Comparison of ENCODE assay signal across 26 cellular contexts in genomic region chr3:41076399-41076798, GRCh38.
"Had no signal": no experiment of that assay in that cellular context is flagged by ENCODE, and none has a peak within 500 bp of the region (broad histone marks: within the 10 kb centered on the region; RNA-seq: fewer than 3 reads in every experiment).

No MANE protein-coding gene starts in this region.

- H3K4me3 Mint-ChIP-seq: activated CD4-positive, alpha-beta memory T cell treated with anti-CD3 and anti-CD28 coated beads, Interleukin-2, amount 10 ng/mL, durations not matched to agents 7 days and 5 days; activated CD4-positive, alpha-beta T cell treated with anti-CD3 and anti-CD28 coated beads, Interleukin-2, amount 10 ng/mL, durations not matched to agents 7 days and 5 days; activated naive CD4-positive, alpha-beta T cell treated with anti-CD3 and anti-CD28 coated beads, Interleukin-2, amount 10 ng/mL, durations not matched to agents 7 days and 5 days; activated naive CD8-positive, alpha-beta T cell treated with anti-CD3 and anti-CD28 coated beads, Interleukin-2, amount 10 ng/mL, durations not matched to agents 7 days and 5 days; activated T-cell treated with anti-CD3 and anti-CD28 coated beads, Interleukin-2, amount 50 U/mL, for 24 hours; activated T-cell treated with anti-CD3 and anti-CD28 coated beads, Interleukin-2, amount 50 U/mL, for 72 hours; effector memory CD8-positive, alpha-beta T cell; WTC11 had no signal

- H3K27ac ChIP-seq: brain microvascular endothelial cell, epithelial cell of prostate, esophagus squamous epithelium, gastroesophageal sphincter, VCaP had no signal

- H3K36me3 ChIP-seq: brain microvascular endothelial cell, esophagus squamous epithelium, gastroesophageal sphincter had no signal

- H3K27me3 Mint-ChIP-seq: activated CD4-positive, alpha-beta T cell treated with anti-CD3 and anti-CD28 coated beads, Interleukin-2, amount 10 ng/mL, durations not matched to agents 7 days and 5 days; activated naive CD4-positive, alpha-beta T cell treated with anti-CD3 and anti-CD28 coated beads, Interleukin-2, amount 10 ng/mL, durations not matched to agents 7 days and 5 days; activated naive CD8-positive, alpha-beta T cell treated with anti-CD3 and anti-CD28 coated beads, Interleukin-2, amount 10 ng/mL, durations not matched to agents 7 days and 5 days; activated T-cell treated with anti-CD3 and anti-CD28 coated beads, Interleukin-2, amount 50 U/mL, for 24 hours had no signal

- H3K9me3 ChIP-seq: esophagus squamous epithelium, gastroesophageal sphincter had no signal

- H3K4me3 ChIP-seq: esophagus squamous epithelium, gastroesophageal sphincter had no signal

- DNase-seq: activated CD4-positive, alpha-beta memory T cell treated with anti-CD3 and anti-CD28 coated beads, Interleukin-2, amount 10 ng/mL, durations not matched to agents 7 days and 5 days; activated CD4-positive, alpha-beta T cell treated with anti-CD3 and anti-CD28 coated beads for 1 hour; activated CD4-positive, alpha-beta T cell treated with anti-CD3 and anti-CD28 coated beads for 4 hours; activated CD4-positive, alpha-beta T cell treated with anti-CD3 and anti-CD28 coated beads, Interleukin-2, amount 10 ng/mL, durations not matched to agents 7 days and 5 days; activated CD4-positive, alpha-beta T cell treated with anti-CD3 and anti-CD28 coated beads, Interleukin-2, amount 50 U/mL, for 4 hours; activated CD8-positive, alpha-beta memory T cell treated with anti-CD3 and anti-CD28 coated beads, Interleukin-2, amount 50 U/mL, for 48 hours; activated gamma-delta T cell; activated naive CD4-positive, alpha-beta T cell; activated naive CD4-positive, alpha-beta T cell treated with anti-CD3 and anti-CD28 coated beads, Interleukin-2, amount 10 ng/mL, durations not matched to agents 7 days and 5 days; activated naive CD8-positive, alpha-beta T cell treated with anti-CD3 and anti-CD28 coated beads, Interleukin-2, amount 10 ng/mL, durations not matched to agents 7 days and 5 days; activated T-cell treated with anti-CD3 and anti-CD28 coated beads for 4 hours; activated T-cell treated with anti-CD3 and anti-CD28 coated beads, Interleukin-2, amount 50 U/mL, for 24 hours; activated T-cell treated with anti-CD3 and anti-CD28 coated beads, Interleukin-2, amount 50 U/mL, for 72 hours; caudate nucleus; cortex of kidney; effector CD4-positive, alpha-beta T cell; effector memory CD8-positive, alpha-beta T cell; esophagus squamous epithelium; foreskin melanocyte; T-helper 2 cell had no signal

- H3K9me3 Mint-ChIP-seq: activated CD4-positive, alpha-beta memory T cell treated with anti-CD3 and anti-CD28 coated beads, Interleukin-2, amount 10 ng/mL, durations not matched to agents 7 days and 5 days; activated CD4-positive, alpha-beta T cell treated with anti-CD3 and anti-CD28 coated beads, Interleukin-2, amount 10 ng/mL, durations not matched to agents 7 days and 5 days; activated naive CD4-positive, alpha-beta T cell treated with anti-CD3 and anti-CD28 coated beads, Interleukin-2, amount 10 ng/mL, durations not matched to agents 7 days and 5 days; activated naive CD4-positive, alpha-beta T cell treated with anti-CD3 and anti-CD28 coated beads, Interleukin-2, amount 50 U/mL, for 72 hours; activated naive CD8-positive, alpha-beta T cell treated with anti-CD3 and anti-CD28 coated beads, Interleukin-2, amount 10 ng/mL, durations not matched to agents 7 days and 5 days; activated T-cell treated with anti-CD3 and anti-CD28 coated beads, Interleukin-2, amount 50 U/mL, for 24 hours; activated T-cell treated with anti-CD3 and anti-CD28 coated beads, Interleukin-2, amount 50 U/mL, for 72 hours; effector memory CD8-positive, alpha-beta T cell had no signal

- H3K4me1 ChIP-seq: esophagus squamous epithelium, gastroesophageal sphincter had no signal

- ATAC-seq: activated naive CD4-positive, alpha-beta T cell treated with anti-CD3 and anti-CD28 coated beads, Interleukin-2, amount 50 U/mL, for 72 hours; activated T-cell treated with anti-CD3 and anti-CD28 coated beads, Interleukin-2, amount 50 U/mL, for 72 hours; effector memory CD8-positive, alpha-beta T cell had no signal

- H3K27ac Mint-ChIP-seq: activated CD4-positive, alpha-beta memory T cell treated with anti-CD3 and anti-CD28 coated beads, Interleukin-2, amount 10 ng/mL, durations not matched to agents 7 days and 5 days; activated CD4-positive, alpha-beta T cell treated with anti-CD3 and anti-CD28 coated beads, Interleukin-2, amount 10 ng/mL, durations not matched to agents 7 days and 5 days; activated naive CD4-positive, alpha-beta T cell treated with anti-CD3 and anti-CD28 coated beads, Interleukin-2, amount 10 ng/mL, durations not matched to agents 7 days and 5 days; activated naive CD4-positive, alpha-beta T cell treated with anti-CD3 and anti-CD28 coated beads, Interleukin-2, amount 50 U/mL, for 72 hours; activated naive CD8-positive, alpha-beta T cell treated with anti-CD3 and anti-CD28 coated beads, Interleukin-2, amount 10 ng/mL, durations not matched to agents 7 days and 5 days; activated T-cell treated with anti-CD3 and anti-CD28 coated beads, Interleukin-2, amount 50 U/mL, for 24 hours; activated T-cell treated with anti-CD3 and anti-CD28 coated beads, Interleukin-2, amount 50 U/mL, for 72 hours; effector memory CD8-positive, alpha-beta T cell; WTC11 had no signal

- H3K27me3 ChIP-seq: brain microvascular endothelial cell, esophagus squamous epithelium, gastroesophageal sphincter had no signal

- H3K4me1 Mint-ChIP-seq: activated CD4-positive, alpha-beta memory T cell treated with anti-CD3 and anti-CD28 coated beads, Interleukin-2, amount 10 ng/mL, durations not matched to agents 7 days and 5 days; activated CD4-positive, alpha-beta T cell treated with anti-CD3 and anti-CD28 coated beads, Interleukin-2, amount 10 ng/mL, durations not matched to agents 7 days and 5 days; activated naive CD4-positive, alpha-beta T cell treated with anti-CD3 and anti-CD28 coated beads, Interleukin-2, amount 10 ng/mL, durations not matched to agents 7 days and 5 days; activated naive CD8-positive, alpha-beta T cell treated with anti-CD3 and anti-CD28 coated beads, Interleukin-2, amount 10 ng/mL, durations not matched to agents 7 days and 5 days had no signal

- H3K36me3 Mint-ChIP-seq: activated naive CD4-positive, alpha-beta T cell treated with anti-CD3 and anti-CD28 coated beads, Interleukin-2, amount 10 ng/mL, durations not matched to agents 7 days and 5 days; activated naive CD4-positive, alpha-beta T cell treated with anti-CD3 and anti-CD28 coated beads, Interleukin-2, amount 50 U/mL, for 72 hours; activated naive CD8-positive, alpha-beta T cell treated with anti-CD3 and anti-CD28 coated beads, Interleukin-2, amount 10 ng/mL, durations not matched to agents 7 days and 5 days; WTC11 had no signal
